8 cellular contexts compared by ENCODE assay signal in genomic region chr12:48682927-48683326, GRCh38. TPM values are rescaled to one million over a fixed set of nuclear protein-coding genes. Genes with fewer than 3 reads are reported as not detected.
DNase-seq lines count a peak whose midpoint lies in the region; FAIRE-seq and TF ChIP-seq lines count a peak whose summit lies in the region.

No MANE protein-coding gene starts in this region.

- H3K27me3 ChIP-seq in SJSA1 (replicated peaks) = no peaks in the 10 kb centered on the region

- H3K27ac ChIP-seq in SJSA1 (no peak overlapping the region), skin epidermis (peak overlapping the region in 4 of 21 experiments; percentile 43 to 70 (median 54))

- in situ Hi-C loops in GM13977 (cut with MboI; ENCODE audit: low pct_unique_long_range_greater_than_20kb, low sequenced_read_pairs, unreplicated experiment) = no loop called here

- peaks cover 39% of the 10 kb centered on the region for H3K36me3 ChIP-seq in SJSA1

- intact Hi-C loops in lower leg skin (cut with DNase I; ENCODE audit: low total_unique reads) = no loop called here

- FAIRE-seq in GM19239 (lab: Jason Lieb, UNC) = peak; percentile 23

- DNase-seq in GM19239 (ENCODE audit: insufficient read length, low spot score) = no peak
- DNase-seq in SJSA1 (ENCODE audit: low read depth in 1 of 2, low spot score in 2 of 2) = no peak
- DNase-seq in fibroblast of mammary gland (ENCODE audit: low read depth) = no peak
- DNase-seq in NCI-H345 (lab: John Stamatoyannopoulos, UW) = no peak
- DNase-seq in stimulated activated CD8-positive, alpha-beta memory T cell treated with anti-CD3 and anti-CD28 coated beads, Interleukin-4, amount 100 ng/mL, for 48 hours = no peak
- no peak for DNase-seq in GM13977 (ENCODE audit: low spot score)
- DNase-seq in lower leg skin (ENCODE audit: low spot score in 2 of 2) = no peak

- no peak for TF ChIP-seq POLR2A in lower leg skin (IDR thresholded peaks at IDR 0.05)

- peaks cover 14% of the 10 kb centered on the region for H3K4me1 ChIP-seq in SJSA1 (replicated peaks)

- TF ChIP-seq CTCF in fibroblast of mammary gland (conservative IDR thresholded peaks at IDR 0.05; ENCODE audit: control insufficient read depth, insufficient read depth, low read depth, low read length) (no peak), GM13977 (IDR thresholded peaks at IDR 0.05; ENCODE audit: extremely low read depth, insufficient read depth, missing control alignments) (no peak), lower leg skin (IDR thresholded peaks at IDR 0.05) (no peak)

- H3K4me3 ChIP-seq in SJSA1 (peak overlapping the region; percentile 74), fibroblast of mammary gland (ENCODE audit: control insufficient read depth, low read depth, low read length) (peak overlapping the region; percentile 99), skin epidermis (peak overlapping the region; percentile 65 to 97 (median 89)), lower leg skin (ENCODE audit: low read depth, poor library complexity, severe bottlenecking) (no peak overlapping the region)

- H3K9me3 ChIP-seq in SJSA1 (replicated peaks) = no peaks in the 10 kb centered on the region

- WGBS in lower leg skin, 2 donors = 93 to 95% methylated on average over 2 of the region's 2 CpGs

RNA-seq across cellular contexts. Expression of gene KANSL2, which starts 0.9 kb away (rescaled TPM):
- 34.5 and 54.4 TPM in 2 replicates for total RNA-seq in SJSA1 (2014; rRNA removed; shearing (Covaris generic))
- 100 to 1,000 TPM in 1 of 4 donors, 10 to 100 TPM in 3; 45.9 to 106 (median 60.6) TPM for total RNA-seq in lower leg skin

RNA-seq across cellular contexts. Expression of gene CCNT1, which starts 33.6 kb away (rescaled TPM):
- 17.1 and 28.4 TPM in 2 replicates for total RNA-seq in SJSA1 (2014; rRNA removed; shearing (Covaris generic))
- 10 to 100 TPM; 19.3 to 34.9 (median 31.5) TPM for total RNA-seq in lower leg skin
